Comparison of ENCODE assay signal across 1 cellular context in the genomic region with DNA sequence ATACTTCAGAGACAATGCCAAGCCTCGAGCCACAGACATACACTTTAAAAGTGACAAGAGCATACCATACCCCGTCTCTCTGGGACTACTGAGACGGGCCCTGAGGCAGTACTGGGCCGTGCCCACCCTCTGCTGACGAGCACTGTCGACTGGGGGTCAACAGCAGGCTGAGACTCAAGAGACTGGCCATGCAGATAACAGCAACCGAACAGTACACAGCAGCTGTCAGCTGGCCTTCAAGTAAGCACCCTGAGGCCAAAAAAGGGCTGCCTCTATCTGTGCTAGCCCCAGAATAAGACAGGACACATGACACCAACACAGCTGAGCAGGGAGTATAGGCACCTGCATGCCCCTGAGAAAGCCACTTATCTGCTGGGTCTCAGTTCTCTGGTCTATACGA.
TF ChIP-seq lines count a peak whose summit lies in the region.

No MANE protein-coding gene starts in this region.

TF ChIP-seq in K562, 482 proteins besides CTCF, POLR2A, EP300 and RAD21:
- TF ChIP-seq ZNF184 (CRISPR knock-in tag; IDR thresholded peaks at IDR 0.05): no peak
- TF ChIP-seq CBFA2T3 (IDR thresholded peaks at IDR 0.05): peak; percentile 18; the same call in 1 of the 2 replicates
